In genomic region chr3:155714295-155714718, GRCh38 we compare ENCODE assay signal across 1 cellular context.
TF ChIP-seq lines count a peak whose summit lies in the region.

No MANE protein-coding gene starts in this region.

TF ChIP-seq in HepG2, 621 proteins besides CTCF, POLR2A, EP300 and RAD21 (continued from another document):
- TF ChIP-seq ZNF503 (CRISPR knock-in tag; IDR thresholded peaks at IDR 0.05) (0 out of 2 replicates have a peak, but pooled peaks have one; percentile 37), ATF7 (IDR thresholded peaks at IDR 0.05) (no peak), ATF7 (CRISPR knock-in tag; IDR thresholded peaks at IDR 0.05) (no peak), ELF1 (CRISPR knock-in tag; IDR thresholded peaks at IDR 0.05) (0 out of 2 replicates have a peak, but pooled peaks have one; percentile 36), MIXL1 (CRISPR knock-in tag; IDR thresholded peaks at IDR 0.05) (no peak; the same call in 1 of the 2 replicates), PHB2 (IDR thresholded peaks at IDR 0.05; ENCODE audit: partially characterized antibody) (no peak), MAX (IDR thresholded peaks at IDR 0.05) (0 out of 2 replicates have a peak, but pooled peaks have one; percentile 35), SOX13 (IDR thresholded peaks at IDR 0.05) (no peak), SOX13 (CRISPR knock-in tag; conservative IDR thresholded peaks at IDR 0.05 in 1 of 2, IDR thresholded peaks at IDR 0.05 in 1 of 2) (peak in 1 of 2 experiments; percentile 73; a peak in 2 of 4 replicates), ZNF292 (CRISPR knock-in tag; IDR thresholded peaks at IDR 0.05; ENCODE audit: borderline replicate concordance, low read depth) (peak; percentile 62; the same call in 1 of the 2 replicates), GATAD2A (CRISPR knock-in tag; IDR thresholded peaks at IDR 0.05) (peak; percentile 76), HDAC1 (CRISPR knock-in tag; IDR thresholded peaks at IDR 0.05) (peak; percentile 55; the same call in 1 of the 2 replicates), ZNF7 (CRISPR knock-in tag; IDR thresholded peaks at IDR 0.05) (no peak), ELF4 (CRISPR knock-in tag; IDR thresholded peaks at IDR 0.05; ENCODE audit: borderline replicate concordance) (no peak), ZSCAN25 (CRISPR knock-in tag; IDR thresholded peaks at IDR 0.05) (peak; percentile 81), FOXP1 (IDR thresholded peaks at IDR 0.05) (no peak), FOXP1 (CRISPR knock-in tag; IDR thresholded peaks at IDR 0.05) (peak; percentile 56; the same call in 1 of the 2 replicates), REXO4 (CRISPR knock-in tag; IDR thresholded peaks at IDR 0.05; ENCODE audit: borderline replicate concordance) (no peak), IRF2 (CRISPR knock-in tag; IDR thresholded peaks at IDR 0.05) (peak; percentile 34; the same call in 1 of the 2 replicates), PRDM10 (CRISPR knock-in tag; IDR thresholded peaks at IDR 0.05; ENCODE audit: low read depth) (peak; percentile 71; the same call in 1 of the 2 replicates), FOXA1 (IDR thresholded peaks at IDR 0.05) (no peak), FOXA1 (CRISPR knock-in tag; IDR thresholded peaks at IDR 0.05) (peak; percentile 89), ATF3 (CRISPR knock-in tag; IDR thresholded peaks at IDR 0.05) (no peak), RXRB (CRISPR knock-in tag; IDR thresholded peaks at IDR 0.05; ENCODE audit: borderline replicate concordance) (peak; percentile 59; the same call in 1 of the 2 replicates), ERF (CRISPR knock-in tag; IDR thresholded peaks at IDR 0.05) (peak; percentile 58; the same call in 1 of the 2 replicates), ZBTB7B (CRISPR knock-in tag; IDR thresholded peaks at IDR 0.05) (peak; percentile 84), YY1 (IDR thresholded peaks at IDR 0.05; ENCODE audit: insufficient read depth, insufficient replicate concordance, low read depth, low read length) (peak; percentile 18), ZNF430 (CRISPR knock-in tag; IDR thresholded peaks at IDR 0.05) (peak; percentile 53; the same call in 1 of the 2 replicates), CREB1 (IDR thresholded peaks at IDR 0.05) (no peak), CREB1 (CRISPR knock-in tag; IDR thresholded peaks at IDR 0.05) (no peak), GFI1 (CRISPR knock-in tag; IDR thresholded peaks at IDR 0.05; ENCODE audit: borderline replicate concordance) (peak; percentile 72; the same call in 1 of the 2 replicates), ZNF232 (CRISPR knock-in tag; IDR thresholded peaks at IDR 0.05; ENCODE audit: borderline replicate concordance) (peak; percentile 51; the same call in 1 of the 2 replicates), CBX1 (IDR thresholded peaks at IDR 0.05; ENCODE audit: low read depth) (no peak)
- TF ChIP-seq, protein P1, sequence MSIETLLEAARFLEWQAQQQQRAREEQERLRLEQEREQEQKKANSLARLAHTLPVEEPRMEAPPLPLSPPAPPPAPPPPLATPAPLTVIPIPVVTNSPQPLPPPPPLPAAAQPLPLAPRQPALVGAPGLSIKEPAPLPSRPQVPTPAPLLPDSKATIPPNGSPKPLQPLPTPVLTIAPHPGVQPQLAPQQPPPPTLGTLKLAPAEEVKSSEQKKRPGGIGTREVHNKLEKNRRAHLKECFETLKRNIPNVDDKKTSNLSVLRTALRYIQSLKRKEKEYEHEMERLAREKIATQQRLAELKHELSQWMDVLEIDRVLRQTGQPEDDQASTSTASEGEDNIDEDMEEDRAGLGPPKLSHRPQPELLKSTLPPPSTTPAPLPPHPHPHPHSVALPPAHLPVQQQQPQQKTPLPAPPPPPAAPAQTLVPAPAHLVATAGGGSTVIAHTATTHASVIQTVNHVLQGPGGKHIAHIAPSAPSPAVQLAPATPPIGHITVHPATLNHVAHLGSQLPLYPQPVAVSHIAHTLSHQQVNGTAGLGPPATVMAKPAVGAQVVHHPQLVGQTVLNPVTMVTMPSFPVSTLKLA (IDR thresholded peaks at IDR 0.05): no peak
- TF ChIP-seq, protein P2, sequence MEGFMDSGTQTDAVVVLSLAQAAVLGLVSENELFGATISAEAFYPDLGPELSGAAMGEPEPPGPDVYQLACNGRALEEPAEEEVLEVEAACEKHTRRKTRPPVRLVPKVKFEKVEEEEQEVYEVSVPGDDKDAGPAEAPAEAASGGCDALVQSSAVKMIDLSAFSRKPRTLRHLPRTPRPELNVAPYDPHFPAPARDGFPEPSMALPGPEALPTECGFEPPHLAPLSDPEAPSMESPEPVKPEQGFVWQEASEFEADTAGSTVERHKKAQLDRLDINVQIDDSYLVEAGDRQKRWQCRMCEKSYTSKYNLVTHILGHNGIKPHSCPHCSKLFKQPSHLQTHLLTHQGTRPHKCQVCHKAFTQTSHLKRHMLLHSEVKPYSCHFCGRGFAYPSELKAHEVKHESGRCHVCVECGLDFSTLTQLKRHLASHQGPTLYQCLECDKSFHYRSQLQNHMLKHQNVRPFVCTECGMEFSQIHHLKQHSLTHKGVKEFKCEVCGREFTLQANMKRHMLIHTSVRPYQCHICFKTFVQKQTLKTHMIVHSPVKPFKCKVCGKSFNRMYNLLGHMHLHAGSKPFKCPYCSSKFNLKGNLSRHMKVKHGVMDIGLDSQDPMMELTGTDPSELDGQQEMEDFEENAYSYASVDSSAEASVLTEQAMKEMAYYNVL (CRISPR knock-in tag; IDR thresholded peaks at IDR 0.05; ENCODE audit: borderline replicate concordance): peak; percentile 57; the same call in 1 of the 2 replicates
- TF ChIP-seq, protein P3, sequence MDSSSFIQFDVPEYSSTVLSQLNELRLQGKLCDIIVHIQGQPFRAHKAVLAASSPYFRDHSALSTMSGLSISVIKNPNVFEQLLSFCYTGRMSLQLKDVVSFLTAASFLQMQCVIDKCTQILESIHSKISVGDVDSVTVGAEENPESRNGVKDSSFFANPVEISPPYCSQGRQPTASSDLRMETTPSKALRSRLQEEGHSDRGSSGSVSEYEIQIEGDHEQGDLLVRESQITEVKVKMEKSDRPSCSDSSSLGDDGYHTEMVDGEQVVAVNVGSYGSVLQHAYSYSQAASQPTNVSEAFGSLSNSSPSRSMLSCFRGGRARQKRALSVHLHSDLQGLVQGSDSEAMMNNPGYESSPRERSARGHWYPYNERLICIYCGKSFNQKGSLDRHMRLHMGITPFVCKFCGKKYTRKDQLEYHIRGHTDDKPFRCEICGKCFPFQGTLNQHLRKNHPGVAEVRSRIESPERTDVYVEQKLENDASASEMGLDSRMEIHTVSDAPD (CRISPR knock-in tag; IDR thresholded peaks at IDR 0.05): peak; percentile 80; the same call in 1 of the 2 replicates
- TF ChIP-seq, protein P4, sequence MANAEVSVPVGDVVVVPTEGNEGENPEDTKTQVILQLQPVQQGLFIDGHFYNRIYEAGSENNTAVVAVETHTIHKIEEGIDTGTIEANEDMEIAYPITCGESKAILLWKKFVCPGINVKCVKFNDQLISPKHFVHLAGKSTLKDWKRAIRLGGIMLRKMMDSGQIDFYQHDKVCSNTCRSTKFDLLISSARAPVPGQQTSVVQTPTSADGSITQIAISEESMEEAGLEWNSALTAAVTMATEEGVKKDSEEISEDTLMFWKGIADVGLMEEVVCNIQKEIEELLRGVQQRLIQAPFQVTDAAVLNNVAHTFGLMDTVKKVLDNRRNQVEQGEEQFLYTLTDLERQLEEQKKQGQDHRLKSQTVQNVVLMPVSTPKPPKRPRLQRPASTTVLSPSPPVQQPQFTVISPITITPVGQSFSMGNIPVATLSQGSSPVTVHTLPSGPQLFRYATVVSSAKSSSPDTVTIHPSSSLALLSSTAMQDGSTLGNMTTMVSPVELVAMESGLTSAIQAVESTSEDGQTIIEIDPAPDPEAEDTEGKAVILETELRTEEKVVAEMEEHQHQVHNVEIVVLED (CRISPR knock-in tag; IDR thresholded peaks at IDR 0.05; ENCODE audit: borderline replicate concordance): peak; percentile 37; the same call in 1 of the 2 replicates
- TF ChIP-seq, protein P5, sequence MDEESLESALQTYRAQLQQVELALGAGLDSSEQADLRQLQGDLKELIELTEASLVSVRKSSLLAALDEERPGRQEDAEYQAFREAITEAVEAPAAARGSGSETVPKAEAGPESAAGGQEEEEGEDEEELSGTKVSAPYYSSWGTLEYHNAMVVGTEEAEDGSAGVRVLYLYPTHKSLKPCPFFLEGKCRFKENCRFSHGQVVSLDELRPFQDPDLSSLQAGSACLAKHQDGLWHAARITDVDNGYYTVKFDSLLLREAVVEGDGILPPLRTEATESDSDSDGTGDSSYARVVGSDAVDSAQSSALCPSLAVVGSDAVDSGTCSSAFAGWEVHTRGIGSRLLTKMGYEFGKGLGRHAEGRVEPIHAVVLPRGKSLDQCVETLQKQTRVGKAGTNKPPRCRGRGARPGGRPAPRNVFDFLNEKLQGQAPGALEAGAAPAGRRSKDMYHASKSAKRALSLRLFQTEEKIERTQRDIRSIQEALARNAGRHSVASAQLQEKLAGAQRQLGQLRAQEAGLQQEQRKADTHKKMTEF (CRISPR knock-in tag; IDR thresholded peaks at IDR 0.05): peak; percentile 52; the same call in 1 of the 2 replicates
